In the genomic region with DNA sequence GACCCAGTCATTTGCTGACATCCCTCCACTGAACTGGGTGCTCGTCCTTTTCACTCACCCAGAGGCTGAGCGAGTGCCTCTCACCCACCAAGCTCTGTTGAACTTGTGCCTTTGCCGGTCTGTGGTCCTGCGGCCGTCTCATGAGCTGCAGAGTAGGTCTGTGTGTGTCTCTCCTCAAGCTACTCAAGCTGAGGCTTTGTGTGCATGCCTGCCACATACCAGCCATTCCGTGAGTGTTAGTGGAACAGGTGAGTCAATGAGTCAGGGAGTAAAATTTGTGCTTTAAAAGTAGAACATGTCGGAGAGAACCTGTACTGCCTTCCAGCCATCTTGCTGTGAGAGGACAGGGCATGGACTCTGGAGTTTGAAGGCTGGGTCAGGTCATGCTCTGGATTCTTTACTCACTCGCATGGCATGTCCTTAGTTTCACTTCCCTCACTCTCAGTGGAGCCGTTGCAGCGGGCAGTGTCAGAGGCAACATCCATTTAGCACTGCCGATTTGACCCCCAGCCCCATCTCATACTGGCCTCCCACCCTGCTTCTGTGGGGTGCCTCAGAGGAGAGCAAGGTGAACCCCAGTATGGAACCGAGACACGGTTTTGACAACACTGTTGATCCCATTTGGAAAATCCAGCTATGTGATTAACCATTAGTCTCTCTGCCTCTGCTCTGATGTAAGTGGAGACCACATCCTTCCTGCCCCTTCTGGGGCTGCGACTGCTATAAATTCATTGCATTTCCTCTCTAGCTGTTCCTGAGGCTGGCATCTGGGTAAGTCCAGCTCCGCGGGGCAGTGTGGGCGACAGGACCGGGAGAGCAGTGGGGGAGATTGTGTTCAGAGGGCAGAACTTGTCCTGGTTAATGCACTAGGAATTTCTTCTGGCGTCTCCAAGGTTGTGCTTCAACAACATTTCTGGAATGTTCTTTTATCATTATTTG, we compare ENCODE assay signal across 8 cellular contexts. TPM values are rescaled to one million over a fixed set of nuclear protein-coding genes. Genes with fewer than 3 reads are reported as not detected.
A peak's percentile ranks its signal among the peaks of the same experiment; 100 is the strongest.
DNase-seq lines count a peak whose midpoint lies in the region; ATAC-seq and TF ChIP-seq lines count a peak whose summit lies in the region.

TSS of gene NLRP3 (plus strand) at position 751 of the 939 bp plus-strand sequence. CDS start 2,628 bp downstream, outside the sequence.

- no peak for TF ChIP-seq CTCF in spleen (IDR thresholded peaks at IDR 0.05 in 8 of 11, conservative IDR thresholded peaks at IDR 0.05 in 3 of 11)

- peak within 1 kb of the TSS in 7 of 8 donors; percentile 13 to 83 (median 74) for H3K27ac ChIP-seq in spleen

- no peaks in the 10 kb centered on the region for H3K27me3 ChIP-seq in spleen (replicated peaks in 1 of 7)

- intact Hi-C loops in Right ventricle myocardium superior (cut with DNase I): no loop called here
- intact Hi-C loops in spleen (cut with DNase I; ENCODE audit: low total_unique reads): no loop called here

- DNase-seq in MV-4-11 (lab: John Stamatoyannopoulos, UW): peak; percentile 95
- peak; percentile 45 for DNase-seq in activated CD8-positive, alpha-beta memory T cell treated with anti-CD3 and anti-CD28 coated beads, Interleukin-2, amount 50 U/mL, for 4 hours
- DNase-seq in Right ventricle myocardium superior: peak; percentile 58
- DNase-seq in spleen: peak; percentile 85
- DNase-seq in epidermal melanocyte (ENCODE audit: insufficient read length, low spot score): no peak
- DNase-seq in dermis blood vessel endothelial cell: no peak

- TF ChIP-seq POLR2A in spleen (IDR thresholded peaks at IDR 0.05): peak in 1 of 3 donors; percentile 57

- H3K36me3 ChIP-seq in spleen: no peaks in the 10 kb centered on the region

- WGBS in spleen, 5 donors: 17 to 37% (median 30%) methylated on average over 17 to 19 of the region's 19 CpGs

- peak; percentile 75 for ATAC-seq in GM19467 (IDR thresholded peaks at IDR 0.05; ENCODE audit: unreplicated experiment)
- ATAC-seq in Right ventricle myocardium superior (ENCODE audit: poor library complexity): peak; percentile 80
- ATAC-seq in GM19455 (IDR thresholded peaks at IDR 0.05; ENCODE audit: unreplicated experiment): no peak

- H3K4me1 ChIP-seq in spleen: peaks cover 0 to 81% (median 28%) of the 10 kb centered on the region in 6 donors

- H3K4me3 ChIP-seq in spleen: peak within 1 kb of the TSS; percentile 13 to 65 (median 26)

- no peaks in the 10 kb centered on the region for H3K9me3 ChIP-seq in spleen

RNA-seq across cellular contexts. Expression of gene NLRP3, which starts in this region (rescaled TPM):
- total RNA-seq in Right ventricle myocardium superior: 0.56 TPM
- 10 to 100 TPM in 3 of 7 donors, 1 to 10 TPM in 4; 8.1 to 17.0 (median 9.3) TPM for total RNA-seq in spleen
- polyA plus RNA-seq in spleen: 1 to 10 TPM; 1.2 to 3.4 (median 1.7) TPM
- not detected in 2 replicates for total RNA-seq in dermis blood vessel endothelial cell

Comparison
In these comparisons a context has a peak if more than half of its experiments do, and no peak if none do; other contexts are left out.
1. Peak in DNase-seq and ATAC-seq in Right ventricle myocardium superior; RNA of the gene not detected or under 1 TPM.
2. DNase-seq: peak in MV-4-11 (single experiment), activated CD8-positive, alpha-beta memory T cell treated with anti-CD3 and anti-CD28 coated beads, Interleukin-2, amount 50 U/mL, for 4 hours (single experiment) and spleen (single experiment); none in epidermal melanocyte (single experiment) and dermis blood vessel endothelial cell (single experiment).